17 cellular contexts compared by ENCODE assay signal in genomic region chr1:219427989-219428388, GRCh38.
"Had no signal": no experiment of that assay in that cellular context is flagged by ENCODE, and none has a peak within 500 bp of the region (broad histone marks: within the 10 kb centered on the region; RNA-seq: fewer than 3 reads in every experiment).

No MANE protein-coding gene starts in this region.

- H3K4me3 ChIP-seq: heart left ventricle, psoas muscle, spleen, transverse colon had no signal

- H3K36me3 ChIP-seq: brain microvascular endothelial cell, heart left ventricle, spleen, transverse colon had no signal

- H3K4me1 ChIP-seq: psoas muscle, spleen, transverse colon had no signal

- H3K27me3 ChIP-seq: brain microvascular endothelial cell, heart left ventricle, spleen, transverse colon had no signal

- H3K9me3 ChIP-seq: heart left ventricle, psoas muscle, spleen, transverse colon had no signal

- H3K27ac ChIP-seq: brain microvascular endothelial cell, heart left ventricle, psoas muscle, spleen, transverse colon had no signal

- ATAC-seq: activated CD8-positive, alpha-beta T cell treated with anti-CD3 and anti-CD28 coated beads, Interleukin-2, amount 10 ng/mL, durations not matched to agents 7 days and 5 days; effector memory CD8-positive, alpha-beta T cell; heart left ventricle; psoas muscle; sciatic nerve; stimulated activated naive B cell treated with anti-CD40 and anti-IgM and Interleukin-4, amounts not matched to agents 10 μg/mL and 1 μg/mL and 100 μg/mL, for 72 hours had no signal

- DNase-seq: activated CD4-positive, alpha-beta T cell treated with anti-CD3 and anti-CD28 coated beads for 48 hours; activated CD8-positive, alpha-beta memory T cell treated with anti-CD3 and anti-CD28 coated beads, Interleukin-2, amount 50 U/mL, for 48 hours; activated CD8-positive, alpha-beta T cell treated with anti-CD3 and anti-CD28 coated beads, Interleukin-2, amount 10 ng/mL, durations not matched to agents 7 days and 5 days; activated naive CD4-positive, alpha-beta T cell treated with anti-CD3 and anti-CD28 coated beads, Interleukin-2, amount 50 U/mL, for 16 hours; amygdala; brain microvascular endothelial cell; effector memory CD8-positive, alpha-beta T cell; foreskin melanocyte; heart left ventricle; nephron progenitor cell; psoas muscle; spleen; stimulated activated CD4-positive, alpha-beta T cell treated with anti-CD3 and anti-CD28 coated beads, Interleukin-1b, Interleukin-23, amount 100 ng/mL, for 48 hours; stimulated activated naive B cell treated with anti-CD40 and anti-IgM and Interleukin-4, amounts not matched to agents 10 μg/mL and 1 μg/mL and 100 μg/mL, for 72 hours; substantia nigra; transverse colon had no signal
